In genomic region chr4:185471235-185472062, GRCh38 we compare ENCODE assay signal across 8 cellular contexts. TPM values are rescaled to one million over a fixed set of nuclear protein-coding genes. Genes with fewer than 3 reads are reported as not detected.
DNase-seq lines count a peak whose midpoint lies in the region; ATAC-seq and TF ChIP-seq lines count a peak whose summit lies in the region.

TSS of gene CCDC110 (minus strand) at chr4:185471733. CDS start at chr4:185471683, 50 bp downstream.

- peak within 1 kb of the TSS; percentile 85 for H3K4me3 ChIP-seq in colonic mucosa
- peak within 1 kb of the TSS; percentile 70 to 89 for H3K4me3 ChIP-seq in left lung

- intact Hi-C loops in colonic mucosa (cut with DNase I) (loop anchor here (5.0 kb wide), 1 partner anchor 126 kb away; no protein-coding TSS in a partner anchor), left lung (cut with DNase I) (loop anchor here in 1 of 2 donors (10.0 kb wide), 1 partner anchor 123 kb away; no protein-coding TSS in a partner anchor)

- peak within 1 kb of the TSS; percentile 86 to 87 for H3K9ac ChIP-seq in colonic mucosa (ENCODE audit: low read depth in 2 of 2, low read length in 2 of 2)

- H3K4me1 ChIP-seq in colonic mucosa, result no peaks in the 10 kb centered on the region
- peaks cover 0 to 6% of the 10 kb centered on the region in 2 donors for H3K4me1 ChIP-seq in left lung

- no peaks in the 10 kb centered on the region for H3K36me3 ChIP-seq in colonic mucosa
- no peaks in the 10 kb centered on the region for H3K36me3 ChIP-seq in left lung

- H3K9me3 ChIP-seq in colonic mucosa, result no peaks in the 10 kb centered on the region
- no peaks in the 10 kb centered on the region for H3K9me3 ChIP-seq in left lung

- DNase-seq in AG08396 (ENCODE audit: low spot score), result peak; percentile 100
- peak; percentile 80 for DNase-seq in NCI-H345 (lab: John Stamatoyannopoulos, UW)
- peak; percentile 93 for DNase-seq in activated CD4-positive, alpha-beta T cell treated with anti-CD3 and anti-CD28 coated beads for 48 hours
- peak; percentile 97 for DNase-seq in colonic mucosa
- DNase-seq in left lung, result peak; percentile 95 to 96
- peak; percentile 91 to 94 for DNase-seq in stimulated activated CD4-positive, alpha-beta T cell treated with anti-CD3 and anti-CD28 coated beads, Interleukin-2, amount 100 ng/mL, for 24 hours

- H3K27ac ChIP-seq in colonic mucosa (peak within 1 kb of the TSS; percentile 40), left lung (peak within 1 kb of the TSS; percentile 26 to 50)

- TF ChIP-seq CTCF in colonic mucosa (IDR thresholded peaks at IDR 0.05) (peak; percentile 57), left lung (IDR thresholded peaks at IDR 0.05) (peak; percentile 49 to 72)

- ATAC-seq in GM18873 (IDR thresholded peaks at IDR 0.05; ENCODE audit: low FRiP score, unreplicated experiment) (peak; percentile 54), HG03135 (IDR thresholded peaks at IDR 0.05; ENCODE audit: unreplicated experiment) (peak; percentile 89), left lung (peak; percentile 98)

- H3K27me3 ChIP-seq in colonic mucosa (no peaks in the 10 kb centered on the region), left lung (peaks cover 0 to 43% of the 10 kb centered on the region in 2 donors)

RNA-seq across cellular contexts. Expression of gene CCDC110, which starts in this region (rescaled TPM):
- total RNA-seq in colonic mucosa (1 to 10 TPM; 3.6 TPM), left lung (1 to 10 TPM; 1.3 to 2.1 TPM)

Comparison
In these comparisons a context has a peak if more than half of its experiments do, and no peak if none do; other contexts are left out.
1. Peak in every context shown above with its lines: DNase-seq, ATAC-seq, H3K4me3 ChIP-seq and H3K27ac ChIP-seq.